16 cellular contexts compared by ENCODE assay signal in the genomic region with DNA sequence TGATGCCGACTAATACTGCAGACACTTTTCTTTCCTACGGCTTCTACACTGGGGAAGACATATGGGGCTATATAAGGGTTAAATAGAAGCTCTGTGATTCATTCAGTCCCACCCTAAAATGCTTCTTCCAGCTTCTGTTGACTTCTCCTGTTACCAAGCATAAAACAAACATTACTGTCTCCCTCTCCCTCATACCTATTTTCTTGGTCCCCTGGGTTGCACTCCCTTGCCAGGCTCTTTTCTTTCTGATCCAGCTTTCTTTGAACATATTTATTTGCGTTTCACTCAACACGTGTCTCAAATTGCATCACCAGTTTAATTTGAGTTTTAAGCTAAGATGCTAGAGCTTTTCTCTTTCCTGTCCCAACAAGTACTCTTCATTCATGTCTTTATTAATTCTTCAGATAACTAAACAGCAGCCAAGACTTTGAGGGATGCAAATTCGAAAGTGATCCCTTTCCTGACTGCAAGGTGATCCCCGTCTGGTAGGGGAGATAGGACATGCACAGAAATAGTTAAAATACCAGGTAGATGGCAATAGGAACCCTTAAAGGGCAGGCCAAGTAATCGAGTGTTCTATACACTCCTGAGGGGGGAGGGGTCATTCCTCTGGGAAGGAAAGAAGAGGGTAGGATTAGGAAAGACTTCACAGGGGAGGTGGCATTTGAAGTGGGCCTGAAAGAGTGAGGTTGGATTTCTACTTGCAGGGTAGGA.
DNase-seq lines count a peak whose midpoint lies in the region; ATAC-seq and TF ChIP-seq lines count a peak whose summit lies in the region.
"Had no signal": no experiment of that assay in that cellular context is flagged by ENCODE, and none has a peak within 500 bp of the region (broad histone marks: within the 10 kb centered on the region; RNA-seq: fewer than 3 reads in every experiment).

No MANE protein-coding gene starts in this region.

- H3K36me3 Mint-ChIP-seq in MCF 10A (ENCODE audit: insufficient read depth, unreplicated experiment) (no peaks in the 10 kb centered on the region), T-cell (no peaks in the 10 kb centered on the region)
- peaks cover 0 to 3% of the 10 kb centered on the region in 2 donors for H3K36me3 Mint-ChIP-seq in stimulated activated naive B cell treated with anti-CD40 and anti-IgM and Interleukin-4, amounts not matched to agents 10 μg/mL and 1 μg/mL and 100 μg/mL, for 72 hours
- H3K36me3 Mint-ChIP-seq: type B pancreatic cell had no signal

- H3K4me2 ChIP-seq in SU-DHL-6 (ENCODE audit: low read depth, low read length, poor library complexity, severe bottlenecking) = peak overlapping the region; percentile 93

- intact Hi-C loops in MCF 10A (cut with micrococcal nuclease) (no loop called here), breast epithelium (cut with DNase I; ENCODE audit: low total_unique reads) (no loop called here)

- H3K4me3 Mint-ChIP-seq in MCF 10A (ENCODE audit: unreplicated experiment) (no peak overlapping the region), T-cell (no peak overlapping the region)
- H3K4me3 Mint-ChIP-seq in stimulated activated naive B cell treated with anti-CD40 and anti-IgM and Interleukin-4, amounts not matched to agents 10 μg/mL and 1 μg/mL and 100 μg/mL, for 72 hours = no peak overlapping the region
- H3K4me3 Mint-ChIP-seq: type B pancreatic cell had no signal

- H3K9me3 ChIP-seq in breast epithelium (no peaks in the 10 kb centered on the region), SU-DHL-6 (ENCODE audit: insufficient read depth, low read length) (no peaks in the 10 kb centered on the region)
- H3K9me3 ChIP-seq: psoas muscle had no signal

- no peaks in the 10 kb centered on the region for H3K36me3 ChIP-seq in breast epithelium
- no peaks in the 10 kb centered on the region for H3K36me3 ChIP-seq in SU-DHL-6 (ENCODE audit: low read length)

- H3K9ac ChIP-seq in SU-DHL-6 (ENCODE audit: low read length) = peak overlapping the region; percentile 90

- ATAC-seq in HG03457 (IDR thresholded peaks at IDR 0.05; ENCODE audit: unreplicated experiment) = no peak
- ATAC-seq in T-cell (replicated peaks in 1 of 4) = no peak
- no peak for ATAC-seq in stimulated activated naive B cell treated with anti-CD40 and anti-IgM and Interleukin-4, amounts not matched to agents 10 μg/mL and 1 μg/mL and 100 μg/mL, for 72 hours (replicated peaks)
- ATAC-seq: psoas muscle had no signal

- BruUV-seq in MCF 10A (replicated peaks; lab: Mats Ljungman, UMichigan) = no TSS peak

- H3K79me2 ChIP-seq in SU-DHL-6 (ENCODE audit: insufficient read depth, low read length) = peaks cover 39% of the 10 kb centered on the region

- DNase-seq in MCF 10A (ENCODE audit: unreplicated experiment) (peak; percentile 35), breast epithelium (ENCODE audit: low spot score in 2 of 2) (no peak), fibroblast of pulmonary artery (ENCODE audit: low read depth) (peak; percentile 17), T-cell (no peak), DMS 273 (lab: John Stamatoyannopoulos, UW; ENCODE audit: unreplicated experiment) (no peak)
- no peak for DNase-seq in stimulated activated naive B cell treated with anti-CD40 and anti-IgM and Interleukin-4, amounts not matched to agents 10 μg/mL and 1 μg/mL and 100 μg/mL, for 72 hours
- DNase-seq: activated T-cell treated with anti-CD3 and anti-CD28 coated beads for 4 hours; cortex of kidney; DMS153; islet precursor cell; NCI-H146; psoas muscle; stimulated activated CD8-positive, alpha-beta memory T cell treated with anti-CD3 and anti-CD28 coated beads, Interleukin-4, amount 100 ng/mL, for 48 hours had no signal

- no peak overlapping the region for H3K4me3 ChIP-seq in breast epithelium
- H3K4me3 ChIP-seq in SU-DHL-6 (ENCODE audit: insufficient read depth, low read length, poor library complexity, severe bottlenecking) = peak overlapping the region; percentile 59
- H3K4me3 ChIP-seq in fibroblast of pulmonary artery (replicated peaks; ENCODE audit: low read depth, low read length) = no peak overlapping the region
- H3K4me3 ChIP-seq: psoas muscle had no signal

- H3K27me3 Mint-ChIP-seq in MCF 10A (ENCODE audit: insufficient read depth, unreplicated experiment) = no peaks in the 10 kb centered on the region
- no peaks in the 10 kb centered on the region for H3K27me3 Mint-ChIP-seq in T-cell
- peaks cover 2 to 11% of the 10 kb centered on the region in 2 donors for H3K27me3 Mint-ChIP-seq in stimulated activated naive B cell treated with anti-CD40 and anti-IgM and Interleukin-4, amounts not matched to agents 10 μg/mL and 1 μg/mL and 100 μg/mL, for 72 hours

- H3K4me1 Mint-ChIP-seq in MCF 10A (ENCODE audit: insufficient read depth, unreplicated experiment) = peaks cover 5% of the 10 kb centered on the region
- H3K4me1 Mint-ChIP-seq in T-cell = peaks cover 3 to 8% (median 6%) of the 10 kb centered on the region in 3 donors
- H3K4me1 Mint-ChIP-seq in stimulated activated naive B cell treated with anti-CD40 and anti-IgM and Interleukin-4, amounts not matched to agents 10 μg/mL and 1 μg/mL and 100 μg/mL, for 72 hours = peaks cover 10 to 17% of the 10 kb centered on the region in 2 donors

- no peak overlapping the region for H2AFZ ChIP-seq in SU-DHL-6 (ENCODE audit: low read depth, low read length, severe bottlenecking)

- POLR2A ChIA-PET in MCF 10A (lab: Yijun Ruan, JAX) (interaction anchor here (0.6 to 2.6 kb wide), 4 partner anchors 9 to 949 kb away, joined by 3 to 5 read pairs (median 4); partner anchors contain the start of gene BCL6), T-cell (lab: Charles Lee) (no interaction called here)

- no peak overlapping the region for H3K27ac Mint-ChIP-seq in MCF 10A (ENCODE audit: low read depth, unreplicated experiment)
- H3K27ac Mint-ChIP-seq in T-cell = no peak overlapping the region
- H3K27ac Mint-ChIP-seq in stimulated activated naive B cell treated with anti-CD40 and anti-IgM and Interleukin-4, amounts not matched to agents 10 μg/mL and 1 μg/mL and 100 μg/mL, for 72 hours = no peak overlapping the region
- H3K27ac Mint-ChIP-seq: type B pancreatic cell had no signal

- no peaks in the 10 kb centered on the region for H3K27me3 ChIP-seq in breast epithelium
- no peaks in the 10 kb centered on the region for H3K27me3 ChIP-seq in SU-DHL-6 (ENCODE audit: low read length)

- CTCF ChIA-PET in MCF 10A (lab: Yijun Ruan, JAX) = interaction anchor here (1.2 kb wide), 1 partner anchor 17 kb away, joined by 3 read pairs; no protein-coding TSS in a partner anchor
- CTCF ChIA-PET in T-cell (lab: Charles Lee) = no interaction called here

- TF ChIP-seq CTCF in MCF 10A (IDR thresholded peaks at IDR 0.05; ENCODE audit: unreplicated experiment) = no peak
- no peak for TF ChIP-seq CTCF in breast epithelium (IDR thresholded peaks at IDR 0.05)
- TF ChIP-seq CTCF in SU-DHL-6 (IDR thresholded peaks at IDR 0.05; ENCODE audit: insufficient read depth, low read length, poor library complexity, severe bottlenecking) = no peak
- no peak for TF ChIP-seq CTCF in fibroblast of pulmonary artery (IDR thresholded peaks at IDR 0.05; ENCODE audit: low read length, missing control alignments)

- H3K4me1 ChIP-seq in breast epithelium = no peaks in the 10 kb centered on the region

- peak overlapping the region in 1 of 2 donors; percentile 38 for H3K27ac ChIP-seq in breast epithelium
- peak overlapping the region; percentile 99 for H3K27ac ChIP-seq in SU-DHL-6 (ENCODE audit: low read depth, low read length)
- H3K27ac ChIP-seq: psoas muscle had no signal

- no peak for TF ChIP-seq POLR2A in breast epithelium (IDR thresholded peaks at IDR 0.05)

- H3K9me3 Mint-ChIP-seq in MCF 10A (ENCODE audit: unreplicated experiment) (no peaks in the 10 kb centered on the region), T-cell (no peaks in the 10 kb centered on the region)
- H3K9me3 Mint-ChIP-seq in stimulated activated naive B cell treated with anti-CD40 and anti-IgM and Interleukin-4, amounts not matched to agents 10 μg/mL and 1 μg/mL and 100 μg/mL, for 72 hours = no peaks in the 10 kb centered on the region

- H3K9me2 ChIP-seq in SU-DHL-6 (replicated peaks; ENCODE audit: insufficient read depth, low read length) = no peaks in the 10 kb centered on the region

- H3F3A ChIP-seq in SU-DHL-6 (ENCODE audit: insufficient read depth) = peaks cover 78% of the 10 kb centered on the region

- no peaks in the 10 kb centered on the region for H4K20me1 ChIP-seq in SU-DHL-6 (ENCODE audit: low read depth, low read length)

Comparison
In these comparisons a context has a peak if more than half of its experiments do, and no peak if none do; other contexts are left out.
1. DNase-seq: peak in MCF 10A (single experiment) and fibroblast of pulmonary artery (single experiment); none in breast epithelium (0 of 2), T-cell (0 of 34), stimulated activated naive B cell treated with anti-CD40 and anti-IgM and Interleukin-4, amounts not matched to agents 10 μg/mL and 1 μg/mL and 100 μg/mL, for 72 hours (single experiment) and DMS 273 (single experiment).